27 cellular contexts compared by ENCODE assay signal in genomic region chr7:51577390-51577789, GRCh38.
"Had no signal": no experiment of that assay in that cellular context is flagged by ENCODE, and none has a peak within 500 bp of the region (broad histone marks: within the 10 kb centered on the region; RNA-seq: fewer than 3 reads in every experiment).

No MANE protein-coding gene starts in this region.

- H3K4me3 ChIP-seq: breast epithelium, SJCRH30 had no signal

- H3K36me3 Mint-ChIP-seq: activated naive CD4-positive, alpha-beta T cell treated with anti-CD3 and anti-CD28 coated beads, Interleukin-2, amount 50 U/mL, for 24 hours had no signal

- H3K9ac ChIP-seq: SK-N-SH had no signal

- H3K4me2 ChIP-seq: SK-N-SH had no signal

- H3K4me1 ChIP-seq: breast epithelium, SJCRH30 had no signal

- DNase-seq: activated CD4-positive, alpha-beta memory T cell treated with anti-CD3 and anti-CD28 coated beads, Interleukin-2, amount 10 ng/mL, durations not matched to agents 7 days and 5 days; activated CD4-positive, alpha-beta T cell treated with anti-CD3 and anti-CD28 coated beads for 36 hours; activated CD4-positive, alpha-beta T cell treated with anti-CD3 and anti-CD28 coated beads, Interleukin-2, amount 50 U/mL, for 1 hour; activated CD4-positive, CD25-positive, alpha-beta regulatory T cell; activated naive CD4-positive, alpha-beta T cell; activated T-cell treated with anti-CD3 and anti-CD28 coated beads for 4 hours; activated T-cell treated with anti-CD3 and anti-CD28 coated beads, Interleukin-2, amount 50 U/mL, for 48 hours; aorta; central memory CD4-positive, alpha-beta T cell; KG1; NCI-H1092; NCI-H1417; NCI-H2029; NCI-H2227 treated with DMSO at 0.1 percent for 48 hours; NCI-H446 treated with DMSO at 0.1 percent for 48 hours; NCI-H524 treated with DMSO at 0.1 percent for 48 hours; NK-92 treated with Interleukin-12 subunit alpha and Interleukin-12 subunit beta, amount 100 ng/mL, for 24 hours; OCI-M1; RPMI8226; SJCRH30; SK-N-SH; T-helper 1 cell had no signal

- H3K36me3 ChIP-seq: breast epithelium, SJCRH30 had no signal

- H3K27me3 Mint-ChIP-seq: activated CD4-positive, alpha-beta memory T cell treated with anti-CD3 and anti-CD28 coated beads, Interleukin-2, amount 10 ng/mL, durations not matched to agents 7 days and 5 days; activated CD4-positive, alpha-beta T cell treated with anti-CD3 and anti-CD28 coated beads for 36 hours; activated naive CD4-positive, alpha-beta T cell treated with anti-CD3 and anti-CD28 coated beads, Interleukin-2, amount 50 U/mL, for 24 hours had no signal

- H3K27ac Mint-ChIP-seq: activated CD4-positive, alpha-beta memory T cell treated with anti-CD3 and anti-CD28 coated beads, Interleukin-2, amount 10 ng/mL, durations not matched to agents 7 days and 5 days; activated CD4-positive, alpha-beta T cell treated with anti-CD3 and anti-CD28 coated beads for 36 hours; activated naive CD4-positive, alpha-beta T cell treated with anti-CD3 and anti-CD28 coated beads, Interleukin-2, amount 50 U/mL, for 24 hours had no signal

- H3K9me3 ChIP-seq: SJCRH30, SK-N-SH had no signal

- H3K27me3 ChIP-seq: breast epithelium, SJCRH30 had no signal

- H3K4me3 Mint-ChIP-seq: activated CD4-positive, alpha-beta memory T cell treated with anti-CD3 and anti-CD28 coated beads, Interleukin-2, amount 10 ng/mL, durations not matched to agents 7 days and 5 days; activated CD4-positive, alpha-beta T cell treated with anti-CD3 and anti-CD28 coated beads for 36 hours; activated naive CD4-positive, alpha-beta T cell treated with anti-CD3 and anti-CD28 coated beads, Interleukin-2, amount 50 U/mL, for 24 hours had no signal

- H3K27ac ChIP-seq: breast epithelium, SJCRH30, VCaP had no signal

- H3K4me1 Mint-ChIP-seq: activated CD4-positive, alpha-beta memory T cell treated with anti-CD3 and anti-CD28 coated beads, Interleukin-2, amount 10 ng/mL, durations not matched to agents 7 days and 5 days; activated CD4-positive, alpha-beta T cell treated with anti-CD3 and anti-CD28 coated beads for 36 hours; activated naive CD4-positive, alpha-beta T cell treated with anti-CD3 and anti-CD28 coated beads, Interleukin-2, amount 50 U/mL, for 24 hours had no signal

- ATAC-seq: activated CD4-positive, alpha-beta T cell treated with anti-CD3 and anti-CD28 coated beads for 36 hours; Panc1; Right ventricle myocardium inferior had no signal
